In the genomic region with DNA sequence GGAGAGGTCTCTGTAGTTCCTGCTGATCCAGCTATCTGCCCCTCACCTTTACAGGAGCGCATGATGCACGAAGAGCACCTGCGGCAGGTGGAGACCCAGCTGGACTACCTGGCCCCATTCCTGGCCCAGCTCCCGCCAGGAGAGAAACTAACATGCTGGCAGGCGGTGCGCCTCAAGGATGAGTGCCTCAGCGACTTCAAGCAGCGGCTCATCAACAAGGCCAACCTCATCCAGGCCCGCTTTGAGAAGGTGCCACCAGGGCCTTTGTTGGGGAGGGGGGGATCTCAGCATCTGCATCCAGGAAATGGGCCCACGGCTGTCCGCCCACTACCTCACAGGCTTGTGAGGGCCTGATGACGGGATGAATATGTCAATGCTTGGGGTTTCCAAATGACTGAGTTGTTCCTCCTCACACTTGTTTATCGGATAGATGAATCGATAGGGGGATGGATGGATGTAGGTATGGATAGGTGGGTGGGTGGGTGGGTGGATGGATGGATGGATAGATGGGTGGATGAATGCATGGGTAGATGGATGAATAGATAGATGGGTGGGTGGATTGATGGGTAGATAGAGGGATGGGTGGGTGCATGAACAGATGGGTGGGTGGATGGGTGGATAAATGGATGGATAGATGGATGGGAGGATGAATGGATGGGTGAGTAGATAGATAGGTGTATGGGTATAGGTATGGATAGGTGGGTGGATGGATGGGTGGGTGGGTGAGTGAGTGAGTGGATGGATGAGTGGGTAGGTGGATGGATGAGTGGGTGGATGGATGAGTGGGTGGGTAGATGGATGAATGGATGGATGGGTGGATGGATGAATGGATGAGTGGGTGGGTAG, we compare ENCODE assay signal across 18 cellular contexts. TPM values are rescaled to one million over a fixed set of nuclear protein-coding genes. Genes with fewer than 3 reads are reported as not detected.
"Had no signal": no experiment of that assay in that cellular context is flagged by ENCODE, and none has a peak within 500 bp of the region (broad histone marks: within the 10 kb centered on the region; RNA-seq: fewer than 3 reads in every experiment).

No MANE protein-coding gene starts in this region.

- H3K4me3 Mint-ChIP-seq: activated naive CD4-positive, alpha-beta T cell treated with anti-CD3 and anti-CD28 coated beads, Interleukin-2, amount 50 U/mL, for 24 hours; natural killer cell had no signal

- H3K4me3 ChIP-seq: ascending aorta, breast epithelium, sigmoid colon, stomach, vagina had no signal

- DNase-seq: activated T-cell treated with anti-CD3 and anti-CD28 coated beads, Interleukin-2, amount 50 U/mL, for 1 hour; cortex of kidney; erythroblast; foreskin melanocyte; glutamatergic neuron; hippocampal formation; left cardiac atrium; natural killer cell; nucleus accumbens; sigmoid colon; stomach; T-helper 1 cell; trophoblast cell had no signal

- H3K36me3 Mint-ChIP-seq: natural killer cell had no signal

- H3K27me3 ChIP-seq: ascending aorta, breast epithelium, sigmoid colon, stomach, vagina had no signal

- H3K9me3 ChIP-seq: ascending aorta, breast epithelium, sigmoid colon, stomach, vagina had no signal

- H3K36me3 ChIP-seq: ascending aorta, breast epithelium, sigmoid colon, stomach, vagina had no signal

- H3K27ac ChIP-seq: ascending aorta, breast epithelium, sigmoid colon, stomach, vagina had no signal

- H3K4me1 ChIP-seq: ascending aorta, breast epithelium, sigmoid colon, stomach, vagina had no signal

- H3K27me3 Mint-ChIP-seq: activated naive CD4-positive, alpha-beta T cell treated with anti-CD3 and anti-CD28 coated beads, Interleukin-2, amount 50 U/mL, for 24 hours had no signal

- H3K27ac Mint-ChIP-seq: activated naive CD4-positive, alpha-beta T cell treated with anti-CD3 and anti-CD28 coated beads, Interleukin-2, amount 50 U/mL, for 24 hours; natural killer cell had no signal

RNA-seq across cellular contexts. Expression of a gene that starts 34.0 kb away (rescaled TPM):
- total RNA-seq: ascending aorta, left cardiac atrium, lower leg skin, sigmoid colon, stomach, vagina had no signal
- polyA plus RNA-seq: sigmoid colon, stomach had no signal
